10 cellular contexts compared by ENCODE assay signal in the genomic region with DNA sequence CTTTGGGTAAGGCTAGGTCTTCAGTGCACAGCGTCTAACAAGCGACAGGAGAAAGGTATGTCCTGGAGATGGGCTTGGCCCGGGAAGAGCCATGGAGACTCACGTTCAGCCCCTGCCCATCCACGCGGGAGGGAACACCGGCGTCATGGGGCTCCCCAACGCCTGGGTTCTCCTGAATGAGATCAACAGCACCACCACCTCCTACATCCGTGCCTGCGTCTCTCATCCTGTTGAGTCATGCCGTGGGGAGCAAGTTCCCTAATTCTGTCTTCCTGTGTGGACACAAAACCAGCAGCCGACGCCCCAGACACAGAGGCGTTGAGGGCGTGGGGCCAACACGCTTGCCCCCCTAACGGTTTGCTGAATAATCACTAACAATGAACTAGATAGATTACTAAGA. TPM values are rescaled to one million over a fixed set of nuclear protein-coding genes. Genes with fewer than 3 reads are reported as not detected.
DNase-seq lines count a peak whose midpoint lies in the region; ATAC-seq and TF ChIP-seq lines count a peak whose summit lies in the region.
"Had no signal": no experiment of that assay in that cellular context is flagged by ENCODE, and none has a peak within 500 bp of the region (broad histone marks: within the 10 kb centered on the region; RNA-seq: fewer than 3 reads in every experiment).

No MANE protein-coding gene starts in this region.

- H3K9me3 Mint-ChIP-seq in T-helper 1 cell treated with Interleukin-12 subunit alpha and Interleukin-12 subunit beta and Interleukin-4 antibody, amounts not matched to agents 30 μg/mL and 1 μg/mL, for 36 hours: peaks cover 8% of the 10 kb centered on the region
- no peaks in the 10 kb centered on the region for H3K9me3 Mint-ChIP-seq in chondrocyte (ENCODE audit: low read depth)

- H3K27ac Mint-ChIP-seq in T-helper 1 cell treated with Interleukin-12 subunit alpha and Interleukin-12 subunit beta and Interleukin-4 antibody, amounts not matched to agents 30 μg/mL and 1 μg/mL, for 36 hours: no peak overlapping the region
- H3K27ac Mint-ChIP-seq in chondrocyte (ENCODE audit: unreplicated experiment): no peak overlapping the region

- CTCF ChIA-PET in GM10248 (lab: Yijun Ruan, JAX): no interaction called here

- H3K36me3 ChIP-seq in spleen: peaks cover 0 to 13% (median 0%) of the 10 kb centered on the region in 6 donors
- H3K36me3 ChIP-seq: breast epithelium, ovary had no signal

- H3K9me3 ChIP-seq in spleen: no peaks in the 10 kb centered on the region
- H3K9me3 ChIP-seq: ovary had no signal

- no peaks in the 10 kb centered on the region for H3K27me3 Mint-ChIP-seq in T-helper 1 cell treated with Interleukin-12 subunit alpha and Interleukin-12 subunit beta and Interleukin-4 antibody, amounts not matched to agents 30 μg/mL and 1 μg/mL, for 36 hours (ENCODE audit: low read depth)
- H3K27me3 Mint-ChIP-seq in chondrocyte (ENCODE audit: low read depth): no peaks in the 10 kb centered on the region

- H3K27ac ChIP-seq in spleen: peak overlapping the region in 7 of 8 donors; percentile 27 to 82 (median 74)
- H3K27ac ChIP-seq: breast epithelium, ovary had no signal

- 15 to 57% (median 25%) methylated on average over 15 to 18 of the region's 18 CpGs for WGBS in spleen, 5 donors

- H3K4me3 ChIP-seq in spleen: peak overlapping the region in 1 of 8 donors; percentile 39
- H3K4me3 ChIP-seq: breast epithelium, ovary had no signal

- peaks cover 0 to 19% (median 3%) of the 10 kb centered on the region in 6 donors for H3K4me1 ChIP-seq in spleen
- H3K4me1 ChIP-seq: breast epithelium had no signal

- no peak for TF ChIP-seq CTCF in GM10248 (IDR thresholded peaks at IDR 0.05; ENCODE audit: control extremely low read depth, extremely low read depth, low read depth, missing control alignments)
- no peak for TF ChIP-seq CTCF in spleen (IDR thresholded peaks at IDR 0.05 in 8 of 11, conservative IDR thresholded peaks at IDR 0.05 in 3 of 11)
- TF ChIP-seq CTCF in chondrocyte (IDR thresholded peaks at IDR 0.05): no peak

- H3K36me3 Mint-ChIP-seq in T-helper 1 cell treated with Interleukin-12 subunit alpha and Interleukin-12 subunit beta and Interleukin-4 antibody, amounts not matched to agents 30 μg/mL and 1 μg/mL, for 36 hours (ENCODE audit: low read depth): peaks cover 2% of the 10 kb centered on the region
- no peaks in the 10 kb centered on the region for H3K36me3 Mint-ChIP-seq in chondrocyte (ENCODE audit: low read depth)

- peak overlapping the region; percentile 54 for H3K4me3 Mint-ChIP-seq in T-helper 1 cell treated with Interleukin-12 subunit alpha and Interleukin-12 subunit beta and Interleukin-4 antibody, amounts not matched to agents 30 μg/mL and 1 μg/mL, for 36 hours
- no peak overlapping the region for H3K4me3 Mint-ChIP-seq in chondrocyte (ENCODE audit: unreplicated experiment)

- peaks cover 5% of the 10 kb centered on the region for H3K4me1 Mint-ChIP-seq in T-helper 1 cell treated with Interleukin-12 subunit alpha and Interleukin-12 subunit beta and Interleukin-4 antibody, amounts not matched to agents 30 μg/mL and 1 μg/mL, for 36 hours (ENCODE audit: low read depth)
- no peaks in the 10 kb centered on the region for H3K4me1 Mint-ChIP-seq in chondrocyte (ENCODE audit: low read depth)

- peaks cover 0 to 19% (median 0%) of the 10 kb centered on the region in 7 donors for H3K27me3 ChIP-seq in spleen (replicated peaks in 1 of 7)
- H3K27me3 ChIP-seq: breast epithelium, ovary had no signal

- no peak for ATAC-seq in GM21723 (IDR thresholded peaks at IDR 0.05; ENCODE audit: unreplicated experiment)
- ATAC-seq in HG03521 (IDR thresholded peaks at IDR 0.05; ENCODE audit: unreplicated experiment): no peak

- no peak for TF ChIP-seq POLR2A in spleen (IDR thresholded peaks at IDR 0.05)

- POLR2A ChIA-PET in GM10248 (lab: Yijun Ruan, JAX): no interaction called here

- DNase-seq in GM10248 (ENCODE audit: extremely low spot score) (peak; percentile 6), head of caudate nucleus (peak in 33 of 42 donors; percentile 17 to 79 (median 40)), spleen (peak; percentile 90), SW480 (ENCODE audit: low spot score) (no peak), chondrocyte (ENCODE audit: low spot score) (no peak)
- DNase-seq: ovary had no signal

- intact Hi-C loops in head of caudate nucleus (cut with DNase I): no loop called here
- intact Hi-C loops in spleen (cut with DNase I; ENCODE audit: low total_unique reads): no loop called here

RNA-seq across cellular contexts. Expression of a gene that starts 20.1 kb away (rescaled TPM):
- 1 to 10 TPM; 2.4 to 8.6 (median 5.4) TPM for total RNA-seq in spleen
- 10 to 100 TPM in 1 of 3 donors, 1 to 10 TPM in 2; 6.7 to 11.2 (median 9.4) TPM for polyA plus RNA-seq in spleen
- 0.23 to 0.47 TPM in 2 of 3 replicates, not detected in the other for total RNA-seq in chondrocyte

RNA-seq across cellular contexts. Expression of a gene that starts 47.9 kb away (rescaled TPM):
- total RNA-seq in spleen: 10 to 100 TPM in 6 of 7 donors, 1 to 10 TPM in 1; 5.3 to 62.4 (median 25.5) TPM
- 10 to 100 TPM; 16.2 to 53.7 (median 25.5) TPM for polyA plus RNA-seq in spleen
- 0.75 to 0.80 TPM in 2 of 3 replicates, not detected in the other for total RNA-seq in chondrocyte

Comparison
In these comparisons a context has a peak if more than half of its experiments do, and no peak if none do; other contexts are left out.
1. DNase-seq: peak in GM10248 (single experiment), head of caudate nucleus (33 of 42) and spleen (single experiment); none in SW480 (single experiment) and chondrocyte (single experiment).